Comparison of ENCODE assay signal across 18 cellular contexts in the genomic region with DNA sequence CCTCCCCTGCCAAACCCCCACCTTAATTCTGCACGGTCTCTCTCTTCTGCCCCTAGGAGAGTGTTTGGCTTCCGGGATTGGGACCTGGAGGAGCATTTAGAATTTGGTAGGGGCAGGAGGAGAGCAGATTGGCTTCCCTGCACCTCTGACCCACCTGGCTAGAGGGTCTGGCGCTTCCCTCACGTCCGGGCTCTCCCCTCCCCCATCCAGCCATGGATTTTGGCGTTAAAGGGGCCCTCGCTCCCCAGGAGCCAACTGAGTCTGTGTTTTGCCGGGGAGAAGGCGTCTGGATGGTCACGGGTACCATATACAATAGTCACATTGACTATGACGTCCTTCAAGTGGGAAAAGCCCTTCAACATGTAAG. TPM values are rescaled to one million over a fixed set of nuclear protein-coding genes. Genes with fewer than 3 reads are reported as not detected.
"Had no signal": no experiment of that assay in that cellular context is flagged by ENCODE, and none has a peak within 500 bp of the region (broad histone marks: within the 10 kb centered on the region; RNA-seq: fewer than 3 reads in every experiment).

No MANE protein-coding gene starts in this region.

- ATAC-seq: natural killer cell treated with Interleukin-12 subunit alpha and Interleukin-12 subunit beta and Interleukin-15 and Interleukin-18, amount 100 ng/mL, for 72 hours had no signal

- H3K9me3 Mint-ChIP-seq: activated naive CD4-positive, alpha-beta T cell treated with anti-CD3 and anti-CD28 coated beads for 36 hours had no signal

- H3K27ac Mint-ChIP-seq: activated naive CD4-positive, alpha-beta T cell treated with anti-CD3 and anti-CD28 coated beads for 36 hours; natural killer cell treated with Interleukin-12 subunit alpha and Interleukin-12 subunit beta and Interleukin-15 and Interleukin-18, amount 100 ng/mL, for 72 hours; progenitor cell of endocrine pancreas had no signal

- DNase-seq: activated CD4-positive, CD25-positive, alpha-beta regulatory T cell; activated naive CD4-positive, alpha-beta T cell treated with anti-CD3 and anti-CD28 coated beads for 36 hours; activated T-cell treated with anti-CD3 and anti-CD28 coated beads, Interleukin-2, amount 50 U/mL, for 48 hours; adrenal gland; caudate nucleus; colonic mucosa; esophagus squamous epithelium; kidney glomerular epithelial cell; mesendoderm; stimulated activated CD4-positive, alpha-beta T cell treated with anti-CD3 and anti-CD28 coated beads, Interleukin-15, amount 100 ng/mL, for 24 hours; stimulated activated CD4-positive, alpha-beta T cell treated with anti-CD3 and anti-CD28 coated beads, Interleukin-4, amount 100 ng/mL, for 1 hour; stimulated activated naive CD4-positive, alpha-beta T cell; tibial artery had no signal

- H3K4me3 Mint-ChIP-seq: activated naive CD4-positive, alpha-beta T cell treated with anti-CD3 and anti-CD28 coated beads for 36 hours; natural killer cell treated with Interleukin-12 subunit alpha and Interleukin-12 subunit beta and Interleukin-15 and Interleukin-18, amount 100 ng/mL, for 72 hours had no signal

RNA-seq across cellular contexts. Expression of a gene that starts 6.5 kb away (rescaled TPM):
- total RNA-seq: activated naive CD4-positive, alpha-beta T cell treated with anti-CD3 and anti-CD28 coated beads for 36 hours; natural killer cell treated with Interleukin-12 subunit alpha and Interleukin-12 subunit beta and Interleukin-15 and Interleukin-18, amount 100 ng/mL, for 72 hours; progenitor cell of endocrine pancreas; right atrium auricular region; T-helper 2 cell treated with Interferon-gamma antibody and Interleukin-4, amounts not matched to agents 100 ng/mL and 5 ng/mL, for 36 hours had no signal
- polyA plus RNA-seq: hepatocyte had no signal

RNA-seq across cellular contexts. Expression of a gene that starts 12.3 kb away (rescaled TPM):
- total RNA-seq: activated naive CD4-positive, alpha-beta T cell treated with anti-CD3 and anti-CD28 coated beads for 36 hours; natural killer cell treated with Interleukin-12 subunit alpha and Interleukin-12 subunit beta and Interleukin-15 and Interleukin-18, amount 100 ng/mL, for 72 hours; progenitor cell of endocrine pancreas; T-helper 2 cell treated with Interferon-gamma antibody and Interleukin-4, amounts not matched to agents 100 ng/mL and 5 ng/mL, for 36 hours had no signal
- polyA plus RNA-seq: hepatocyte had no signal

RNA-seq across cellular contexts. Expression of a gene that starts 24.8 kb away (rescaled TPM):
- total RNA-seq: activated naive CD4-positive, alpha-beta T cell treated with anti-CD3 and anti-CD28 coated beads for 36 hours; hepatocyte; natural killer cell treated with Interleukin-12 subunit alpha and Interleukin-12 subunit beta and Interleukin-15 and Interleukin-18, amount 100 ng/mL, for 72 hours; progenitor cell of endocrine pancreas; right atrium auricular region; T-helper 2 cell treated with Interferon-gamma antibody and Interleukin-4, amounts not matched to agents 100 ng/mL and 5 ng/mL, for 36 hours had no signal
- polyA plus RNA-seq: hepatocyte had no signal

RNA-seq across cellular contexts. Expression of a gene that starts 34.1 kb away (rescaled TPM):
- total RNA-seq: activated naive CD4-positive, alpha-beta T cell treated with anti-CD3 and anti-CD28 coated beads for 36 hours; natural killer cell treated with Interleukin-12 subunit alpha and Interleukin-12 subunit beta and Interleukin-15 and Interleukin-18, amount 100 ng/mL, for 72 hours; progenitor cell of endocrine pancreas; T-helper 2 cell treated with Interferon-gamma antibody and Interleukin-4, amounts not matched to agents 100 ng/mL and 5 ng/mL, for 36 hours had no signal
- polyA plus RNA-seq: hepatocyte had no signal

RNA-seq across cellular contexts. Expression of a gene that starts 41.1 kb away (rescaled TPM):
- total RNA-seq: activated naive CD4-positive, alpha-beta T cell treated with anti-CD3 and anti-CD28 coated beads for 36 hours; natural killer cell treated with Interleukin-12 subunit alpha and Interleukin-12 subunit beta and Interleukin-15 and Interleukin-18, amount 100 ng/mL, for 72 hours; progenitor cell of endocrine pancreas; T-helper 2 cell treated with Interferon-gamma antibody and Interleukin-4, amounts not matched to agents 100 ng/mL and 5 ng/mL, for 36 hours had no signal
